9 cellular contexts compared by ENCODE assay signal in the genomic region with DNA sequence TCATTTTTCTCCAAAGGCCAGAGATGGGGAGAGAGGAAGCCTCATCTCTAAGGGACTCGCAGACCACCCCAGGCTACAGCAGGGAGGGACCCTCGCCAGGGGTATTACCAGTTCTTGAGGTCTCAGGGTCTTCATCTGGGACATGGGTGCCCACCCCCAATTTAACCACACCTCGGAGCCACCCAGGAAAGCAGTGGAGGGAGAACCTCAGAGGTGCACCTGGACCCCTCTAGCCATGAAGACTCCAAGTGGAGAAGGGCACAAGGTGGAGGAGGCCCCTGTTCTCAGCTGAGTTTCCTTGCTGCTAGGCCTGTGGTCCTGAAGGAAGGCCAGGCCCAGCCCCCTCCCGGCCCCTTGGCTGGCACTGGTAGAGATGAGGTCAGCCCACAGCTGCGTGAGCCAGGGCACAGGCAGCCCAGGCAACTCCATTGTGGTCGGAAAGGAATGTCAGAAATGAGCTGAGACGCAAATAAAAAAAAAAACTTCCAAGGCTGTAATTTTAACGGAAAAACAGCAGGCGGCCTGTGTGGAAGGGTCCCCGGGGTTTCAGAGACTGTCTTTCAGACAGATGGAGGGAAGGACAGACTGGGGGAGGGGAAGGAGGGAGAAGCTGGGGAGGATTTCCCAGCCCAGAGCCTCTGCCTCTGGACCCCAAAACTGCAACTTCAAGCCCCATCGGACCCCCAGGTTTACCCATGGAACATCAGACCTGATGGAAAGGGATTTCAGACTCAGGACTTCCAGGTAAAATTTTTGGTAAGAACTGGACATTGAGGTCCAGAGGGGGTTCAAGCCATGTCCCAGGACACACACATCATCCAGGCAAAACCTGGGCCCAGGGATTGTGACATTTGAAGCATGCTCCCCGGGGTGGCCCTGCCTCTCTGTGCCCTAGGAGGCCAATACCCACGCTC. TPM values are rescaled to one million over a fixed set of nuclear protein-coding genes. Genes with fewer than 3 reads are reported as not detected.
A peak's percentile ranks its signal among the peaks of the same experiment; 100 is the strongest.
DNase-seq lines count a peak whose midpoint lies in the region; ATAC-seq and TF ChIP-seq lines count a peak whose summit lies in the region.
"Had no signal": no experiment of that assay in that cellular context is flagged by ENCODE, and none has a peak within 500 bp of the region (broad histone marks: within the 10 kb centered on the region; RNA-seq: fewer than 3 reads in every experiment).

No MANE protein-coding gene starts in this region.

- intact Hi-C loops in right lobe of liver (cut with DNase I) (no loop called here), thyroid gland (cut with DNase I) (no loop called here)

- peaks cover 6% of the 10 kb centered on the region; the same call in 2 of the 3 replicates for H3K36me3 Mint-ChIP-seq in GM23338 (ENCODE audit: low read depth)

- H4K20me1 ChIP-seq in GM23338 (replicated peaks; ENCODE audit: insufficient read depth) = no peaks in the 10 kb centered on the region

- peaks cover 18% of the 10 kb centered on the region for H3K27me3 Mint-ChIP-seq in GM23338 (ENCODE audit: insufficient read depth, low read depth, poor library complexity)

- peak overlapping the region; percentile 79 for H3K4me2 ChIP-seq in GM23338

- no peak overlapping the region for H2AFZ ChIP-seq in GM23338

- H3K27me3 ChIP-seq in GM23338 (ENCODE audit: insufficient read depth) = peaks cover 14% of the 10 kb centered on the region; the same call in 1 of the 2 replicates
- H3K27me3 ChIP-seq in right lobe of liver = no peaks in the 10 kb centered on the region
- no peaks in the 10 kb centered on the region for H3K27me3 ChIP-seq in thyroid gland

- H3K4me1 ChIP-seq in GM23338 (ENCODE audit: insufficient read depth) = peaks cover 59% of the 10 kb centered on the region
- no peaks in the 10 kb centered on the region for H3K4me1 ChIP-seq in right lobe of liver
- peaks cover 13 to 30% of the 10 kb centered on the region in 2 donors for H3K4me1 ChIP-seq in thyroid gland

- H3K27ac ChIP-seq in GM23338 (ENCODE audit: low read depth) (peak overlapping the region; percentile 94), right lobe of liver (peak overlapping the region; percentile 30 to 47 (median 44)), thyroid gland (peak overlapping the region; percentile 24 to 74 (median 59))
- H3K27ac ChIP-seq: VCaP had no signal

- DNase-seq in GM23338 (ENCODE audit: low spot score) = peak; percentile 91
- peak; percentile 87 for DNase-seq in NCI-H82 (lab: John Stamatoyannopoulos, UW)
- peak; percentile 98 for DNase-seq in dermis blood vessel endothelial cell
- peak in 1 of 3 donors; percentile 52 for DNase-seq in right lobe of liver
- DNase-seq in thyroid gland = peak; percentile 76 to 80
- no peak for DNase-seq in SKM-1 treated with dmso at 0.1 percent for 144 hours (lab: John Stamatoyannopoulos, UW; ENCODE audit: unreplicated experiment)
- no peak for DNase-seq in activated CD4-positive, CD25-positive, alpha-beta regulatory T cell (lab: John Stamatoyannopoulos, UW)

- TF ChIP-seq CTCF in GM23338 (conservative IDR thresholded peaks at IDR 0.05; ENCODE audit: low read depth in 2 of 2) = no peak; a peak in 1 of 4 replicates
- TF ChIP-seq CTCF in right lobe of liver (IDR thresholded peaks at IDR 0.05) = peak in 3 of 4 donors; percentile 11 to 22 (median 12)
- peak in 5 of 6 experiments; percentile 10 to 55 (median 47) for TF ChIP-seq CTCF in thyroid gland (IDR thresholded peaks at IDR 0.05)

- 45% methylated on average over 11 of the region's 13 CpGs for WGBS in right lobe of liver (ENCODE audit: insufficient coverage, low coverage, low lambda C conversion rate, missing lambda C conversion rate)
- 37 to 39% methylated on average over 11 to 13 of the region's 13 CpGs for WGBS in thyroid gland, 2 donors

- no peaks in the 10 kb centered on the region for H3K9me2 ChIP-seq in GM23338 (ENCODE audit: insufficient read depth)

- H3K9me3 ChIP-seq in right lobe of liver (no peaks in the 10 kb centered on the region), thyroid gland (no peaks in the 10 kb centered on the region)

- no peaks in the 10 kb centered on the region for H3K9me3 Mint-ChIP-seq in GM23338

- H3F3A ChIP-seq in GM23338 (replicated peaks; ENCODE audit: low read depth) = peaks cover 24% of the 10 kb centered on the region; the same call in 1 of the 2 replicates

- H3K4me3 ChIP-seq in GM23338 (peak overlapping the region; percentile 47), right lobe of liver (no peak overlapping the region), thyroid gland (replicated peaks in 1 of 3) (no peak overlapping the region)

- H3K36me3 ChIP-seq in GM23338 (ENCODE audit: insufficient read depth) = no peaks in the 10 kb centered on the region; the same call in 1 of the 2 replicates
- no peaks in the 10 kb centered on the region for H3K36me3 ChIP-seq in right lobe of liver
- peaks cover 6 to 15% of the 10 kb centered on the region in 2 donors for H3K36me3 ChIP-seq in thyroid gland

- H3K4me3 Mint-ChIP-seq in GM23338 = peak overlapping the region; percentile 54

- H3K79me2 ChIP-seq in GM23338 (replicated peaks; ENCODE audit: insufficient read depth) = no peaks in the 10 kb centered on the region

- peak; percentile 75 for ATAC-seq in GM23338
- peak; percentile 48 to 63 (median 52) for ATAC-seq in right lobe of liver
- no peak for ATAC-seq in HG02970 (IDR thresholded peaks at IDR 0.05; ENCODE audit: low FRiP score, unreplicated experiment)

- H3K4me1 Mint-ChIP-seq in GM23338 = peaks cover 77% of the 10 kb centered on the region

- TF ChIP-seq POLR2A in right lobe of liver (IDR thresholded peaks at IDR 0.05) (no peak), thyroid gland (IDR thresholded peaks at IDR 0.05) (no peak)

- H3K27ac Mint-ChIP-seq in GM23338 = peak overlapping the region; percentile 93

TF ChIP-seq in GM23338, 12 proteins besides CTCF, POLR2A, EP300 and RAD21 (continues in another document):
- TF ChIP-seq JUNB (IDR thresholded peaks at IDR 0.05; ENCODE audit: unreplicated experiment) = no peak
- TF ChIP-seq ZNF331 (CRISPR knock-in tag; IDR thresholded peaks at IDR 0.05; ENCODE audit: low read depth) = no peak
- TF ChIP-seq EZH2 (IDR thresholded peaks at IDR 0.05; ENCODE audit: low read depth, unreplicated experiment) = no peak
- no peak for TF ChIP-seq NANOG (IDR thresholded peaks at IDR 0.05; ENCODE audit: borderline replicate concordance)
- TF ChIP-seq, protein P1, sequence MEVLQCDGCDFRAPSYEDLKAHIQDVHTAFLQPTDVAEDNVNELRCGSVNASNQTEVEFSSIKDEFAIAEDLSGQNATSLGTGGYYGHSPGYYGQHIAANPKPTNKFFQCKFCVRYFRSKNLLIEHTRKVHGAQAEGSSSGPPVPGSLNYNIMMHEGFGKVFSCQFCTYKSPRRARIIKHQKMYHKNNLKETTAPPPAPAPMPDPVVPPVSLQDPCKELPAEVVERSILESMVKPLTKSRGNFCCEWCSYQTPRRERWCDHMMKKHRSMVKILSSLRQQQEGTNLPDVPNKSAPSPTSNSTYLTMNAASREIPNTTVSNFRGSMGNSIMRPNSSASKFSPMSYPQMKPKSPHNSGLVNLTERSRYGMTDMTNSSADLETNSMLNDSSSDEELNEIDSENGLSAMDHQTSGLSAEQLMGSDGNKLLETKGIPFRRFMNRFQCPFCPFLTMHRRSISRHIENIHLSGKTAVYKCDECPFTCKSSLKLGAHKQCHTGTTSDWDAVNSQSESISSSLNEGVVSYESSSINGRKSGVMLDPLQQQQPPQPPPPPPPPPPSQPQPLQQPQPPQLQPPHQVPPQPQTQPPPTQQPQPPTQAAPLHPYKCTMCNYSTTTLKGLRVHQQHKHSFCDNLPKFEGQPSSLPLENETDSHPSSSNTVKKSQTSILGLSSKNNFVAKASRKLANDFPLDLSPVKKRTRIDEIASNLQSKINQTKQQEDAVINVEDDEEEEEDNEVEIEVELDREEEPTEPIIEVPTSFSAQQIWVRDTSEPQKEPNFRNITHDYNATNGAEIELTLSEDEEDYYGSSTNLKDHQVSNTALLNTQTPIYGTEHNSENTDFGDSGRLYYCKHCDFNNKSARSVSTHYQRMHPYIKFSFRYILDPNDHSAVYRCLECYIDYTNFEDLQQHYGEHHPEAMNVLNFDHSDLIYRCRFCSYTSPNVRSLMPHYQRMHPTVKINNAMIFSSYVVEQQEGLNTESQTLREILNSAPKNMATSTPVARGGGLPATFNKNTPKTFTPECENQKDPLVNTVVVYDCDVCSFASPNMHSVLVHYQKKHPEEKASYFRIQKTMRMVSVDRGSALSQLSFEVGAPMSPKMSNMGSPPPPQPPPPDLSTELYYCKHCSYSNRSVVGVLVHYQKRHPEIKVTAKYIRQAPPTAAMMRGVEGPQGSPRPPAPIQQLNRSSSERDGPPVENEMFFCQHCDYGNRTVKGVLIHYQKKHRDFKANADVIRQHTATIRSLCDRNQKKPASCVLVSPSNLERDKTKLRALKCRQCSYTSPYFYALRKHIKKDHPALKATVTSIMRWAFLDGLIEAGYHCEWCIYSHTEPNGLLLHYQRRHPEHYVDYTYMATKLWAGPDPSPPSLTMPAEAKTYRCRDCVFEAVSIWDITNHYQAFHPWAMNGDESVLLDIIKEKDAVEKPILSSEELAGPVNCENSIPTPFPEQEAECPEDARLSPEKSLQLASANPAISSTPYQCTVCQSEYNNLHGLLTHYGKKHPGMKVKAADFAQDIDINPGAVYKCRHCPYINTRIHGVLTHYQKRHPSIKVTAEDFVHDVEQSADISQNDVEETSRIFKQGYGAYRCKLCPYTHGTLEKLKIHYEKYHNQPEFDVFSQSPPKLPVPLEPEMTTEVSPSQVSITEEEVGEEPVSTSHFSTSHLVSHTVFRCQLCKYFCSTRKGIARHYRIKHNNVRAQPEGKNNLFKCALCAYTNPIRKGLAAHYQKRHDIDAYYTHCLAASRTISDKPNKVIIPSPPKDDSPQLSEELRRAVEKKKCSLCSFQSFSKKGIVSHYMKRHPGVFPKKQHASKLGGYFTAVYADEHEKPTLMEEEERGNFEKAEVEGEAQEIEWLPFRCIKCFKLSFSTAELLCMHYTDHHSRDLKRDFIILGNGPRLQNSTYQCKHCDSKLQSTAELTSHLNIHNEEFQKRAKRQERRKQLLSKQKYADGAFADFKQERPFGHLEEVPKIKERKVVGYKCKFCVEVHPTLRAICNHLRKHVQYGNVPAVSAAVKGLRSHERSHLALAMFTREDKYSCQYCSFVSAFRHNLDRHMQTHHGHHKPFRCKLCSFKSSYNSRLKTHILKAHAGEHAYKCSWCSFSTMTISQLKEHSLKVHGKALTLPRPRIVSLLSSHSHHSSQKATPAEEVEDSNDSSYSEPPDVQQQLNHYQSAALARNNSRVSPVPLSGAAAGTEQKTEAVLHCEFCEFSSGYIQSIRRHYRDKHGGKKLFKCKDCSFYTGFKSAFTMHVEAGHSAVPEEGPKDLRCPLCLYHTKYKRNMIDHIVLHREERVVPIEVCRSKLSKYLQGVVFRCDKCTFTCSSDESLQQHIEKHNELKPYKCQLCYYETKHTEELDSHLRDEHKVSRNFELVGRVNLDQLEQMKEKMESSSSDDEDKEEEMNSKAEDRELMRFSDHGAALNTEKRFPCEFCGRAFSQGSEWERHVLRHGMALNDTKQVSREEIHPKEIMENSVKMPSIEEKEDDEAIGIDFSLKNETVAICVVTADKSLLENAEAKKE (CRISPR knock-in tag; IDR thresholded peaks at IDR 0.05) = no peak

RNA-seq across cellular contexts. Expression of gene MRPS23, which starts 25.5 kb away (rescaled TPM):
- 38.0 and 53.2 TPM in 2 replicates for total RNA-seq in GM23338 (2014; rRNA removed; shearing (Covaris generic))
- 65.5 and 74.5 TPM in 2 replicates for polyA plus RNA-seq in GM23338 (2016; fragmentation: Nextera tagmentation; extraction: Ambion mirVana)
- 25.4 and 25.9 TPM in 2 replicates for total RNA-seq in dermis blood vessel endothelial cell
- 10 to 100 TPM; 13.0 to 23.0 (median 15.2) TPM for total RNA-seq in right lobe of liver
- total RNA-seq in thyroid gland = 10 to 100 TPM; 23.6 to 44.3 (median 34.8) TPM

Comparison
In these comparisons a context has a peak if more than half of its experiments do, and no peak if none do; other contexts are left out.
1. DNase-seq: peak in GM23338 (single experiment), NCI-H82 (single experiment), dermis blood vessel endothelial cell (single experiment) and thyroid gland (2 of 2); none in SKM-1 treated with dmso at 0.1 percent for 144 hours (single experiment) and activated CD4-positive, CD25-positive, alpha-beta regulatory T cell (0 of 4).
2. H3K27ac ChIP-seq: peak in every context shown above with its lines; median percentile 94 in GM23338; 59 in thyroid gland; 44 in right lobe of liver.
3. CTCF ChIP-seq: peak in right lobe of liver (3 of 4) and thyroid gland (5 of 6); none in GM23338 (0 of 2).